Comparison of ENCODE assay signal across 8 cellular contexts in the genomic region with DNA sequence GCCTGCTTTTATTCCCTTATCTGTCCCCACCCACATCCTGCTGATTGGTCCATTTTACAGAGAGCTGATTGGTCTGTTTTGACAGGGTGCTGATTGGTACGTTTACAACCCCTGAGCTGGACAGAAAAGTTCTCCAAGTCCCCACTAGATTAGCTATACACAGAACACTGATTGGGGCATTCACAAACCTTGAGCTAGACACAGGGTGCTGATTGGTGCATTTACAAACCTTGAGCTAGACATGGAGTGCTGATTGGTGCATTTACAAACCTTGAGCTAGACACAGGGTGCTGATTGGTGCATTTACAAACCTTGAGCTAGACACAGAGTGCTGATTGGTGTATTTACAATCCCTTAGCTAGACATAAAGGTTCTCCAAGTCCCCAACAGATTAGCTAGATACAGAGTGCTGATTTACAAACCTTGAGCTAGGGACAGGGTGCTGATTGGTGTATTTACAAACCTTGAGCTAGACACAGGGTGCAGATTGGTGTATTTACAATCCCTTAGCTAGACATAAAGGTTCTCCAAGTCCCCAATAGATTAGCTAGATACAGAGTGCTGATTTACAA.
DNase-seq lines count a peak whose midpoint lies in the region; ATAC-seq, FAIRE-seq and TF ChIP-seq lines count a peak whose summit lies in the region.
"Not testable (repeated sequence)": the region's sequence is repeated elsewhere in the genome, so short reads cannot be mapped to it uniquely, and the experiment has no call there.

No MANE protein-coding gene starts in this region.

- peaks cover 16 to 38% (median 28%) of the 10 kb centered on the region in 4 donors for H3K4me1 Mint-ChIP-seq in CD4-positive, alpha-beta memory T cell
- H3K4me1 Mint-ChIP-seq in WTC11 = peaks cover 13% of the 10 kb centered on the region
- peaks cover 16% of the 10 kb centered on the region for H3K4me1 Mint-ChIP-seq in activated T-cell treated with anti-CD3 and anti-CD28 coated beads, Interleukin-2, amount 50 U/mL, for 72 hours (ENCODE audit: low read depth)
- H3K4me1 Mint-ChIP-seq in brain = peaks cover 22% of the 10 kb centered on the region
- H3K4me1 Mint-ChIP-seq in natural killer cell treated with Interleukin-12 subunit alpha and Interleukin-12 subunit beta and Interleukin-15 and Interleukin-18, amount 100 ng/mL, for 72 hours (ENCODE audit: low read depth in 2 of 2) = peaks cover 24 to 25% of the 10 kb centered on the region in 2 donors

- intact Hi-C loops in CD4-positive, alpha-beta memory T cell (cut with micrococcal nuclease); left ventricle myocardium inferior (cut with micrococcal nuclease): not testable (repeated sequence)

- CTCF ChIA-PET in CD4-positive, alpha-beta memory T cell (lab: Charles Lee; ENCODE audit: partially characterized antibody) = interaction anchor here (1.4 kb wide), 1 partner anchor 20 kb away, joined by 3 read pairs; no protein-coding TSS in a partner anchor
- CTCF ChIA-PET in WTC11 (lab: Charles Lee) = interaction anchor here (0.6 to 1.0 kb wide), 5 partner anchors 12 to 774 kb away, joined by 3 to 7 read pairs (median 3); no protein-coding TSS in a partner anchor

- H3K4me3 Mint-ChIP-seq in CD4-positive, alpha-beta memory T cell = peak overlapping the region; percentile 59 to 80 (median 70)
- H3K4me3 Mint-ChIP-seq in WTC11 (peak overlapping the region; percentile 31; the same call in 1 of the 2 replicates), brain (peak overlapping the region in 3 of 5 experiments; percentile 35 to 55 (median 48))
- H3K4me3 Mint-ChIP-seq in activated T-cell treated with anti-CD3 and anti-CD28 coated beads, Interleukin-2, amount 50 U/mL, for 72 hours = peak overlapping the region; percentile 70 to 75
- H3K4me3 Mint-ChIP-seq in natural killer cell treated with Interleukin-12 subunit alpha and Interleukin-12 subunit beta and Interleukin-15 and Interleukin-18, amount 100 ng/mL, for 72 hours = peak overlapping the region; percentile 54

- H3K4me1 ChIP-seq in CD4-positive, alpha-beta memory T cell (ENCODE audit: insufficient read depth, low read length) = peaks cover 20% of the 10 kb centered on the region
- H3K4me1 ChIP-seq in left ventricle myocardium inferior = peaks cover 35% of the 10 kb centered on the region

- not testable (repeated sequence) for H3K9me3 Mint-ChIP-seq in CD4-positive, alpha-beta memory T cell; WTC11; activated T-cell treated with anti-CD3 and anti-CD28 coated beads, Interleukin-2, amount 50 U/mL, for 72 hours; natural killer cell treated with Interleukin-12 subunit alpha and Interleukin-12 subunit beta and Interleukin-15 and Interleukin-18, amount 100 ng/mL, for 72 hours
- H3K9me3 Mint-ChIP-seq in brain = peaks cover 0 to 12% (median 7%) of the 10 kb centered on the region in 5 experiments

- not testable (repeated sequence) for H3K27ac ChIP-seq in CD4-positive, alpha-beta memory T cell (ENCODE audit: low read depth, low read length)
- H3K27ac ChIP-seq in left ventricle myocardium inferior (replicated peaks) = peak overlapping the region; percentile 41

- TF ChIP-seq CTCF in WTC11 (IDR thresholded peaks at IDR 0.05); brain (conservative IDR thresholded peaks at IDR 0.05); left ventricle myocardium inferior (IDR thresholded peaks at IDR 0.05; ENCODE audit: borderline replicate concordance): not testable (repeated sequence)

- not testable (repeated sequence) for ATAC-seq in WTC11; natural killer cell treated with Interleukin-12 subunit alpha and Interleukin-12 subunit beta and Interleukin-15 and Interleukin-18, amount 100 ng/mL, for 72 hours
- peak; percentile 34 to 50 for ATAC-seq in activated T-cell treated with anti-CD3 and anti-CD28 coated beads, Interleukin-2, amount 50 U/mL, for 72 hours (replicated peaks in 1 of 2)

- peaks cover 11% of the 10 kb centered on the region for H3K27me3 ChIP-seq in CD4-positive, alpha-beta memory T cell (ENCODE audit: insufficient read depth, low read length)
- peaks cover 79% of the 10 kb centered on the region for H3K27me3 ChIP-seq in left ventricle myocardium inferior (ENCODE audit: low read depth)

- peak; percentile 55 for FAIRE-seq in urothelium cell line (lab: Jason Lieb, UNC)

- not testable (repeated sequence) for H3K4me3 ChIP-seq in CD4-positive, alpha-beta memory T cell (ENCODE audit: low read length in 2 of 2); Jurkat, Clone E6-1 (ENCODE audit: low read length)
- peak overlapping the region; percentile 64 for H3K4me3 ChIP-seq in left ventricle myocardium inferior

- peak in 1 of 5 donors; percentile 14 for DNase-seq in CD4-positive, alpha-beta memory T cell
- peak; percentile 8 for DNase-seq in Jurkat, Clone E6-1 (ENCODE audit: low read depth, low spot score)
- not testable (repeated sequence) for DNase-seq in WTC11 (ENCODE audit: low spot score); activated T-cell treated with anti-CD3 and anti-CD28 coated beads, Interleukin-2, amount 50 U/mL, for 72 hours; left ventricle myocardium inferior; natural killer cell treated with Interleukin-12 subunit alpha and Interleukin-12 subunit beta and Interleukin-15 and Interleukin-18, amount 100 ng/mL, for 72 hours (ENCODE audit: low spot score); urothelium cell line (ENCODE audit: low spot score)

- H3K27ac Mint-ChIP-seq in CD4-positive, alpha-beta memory T cell; WTC11; activated T-cell treated with anti-CD3 and anti-CD28 coated beads, Interleukin-2, amount 50 U/mL, for 72 hours; brain; natural killer cell treated with Interleukin-12 subunit alpha and Interleukin-12 subunit beta and Interleukin-15 and Interleukin-18, amount 100 ng/mL, for 72 hours: not testable (repeated sequence)

- H3K36me3 ChIP-seq in CD4-positive, alpha-beta memory T cell (ENCODE audit: insufficient read depth, low read length); left ventricle myocardium inferior: not testable (repeated sequence)

- not testable (repeated sequence) for H3K36me3 Mint-ChIP-seq in CD4-positive, alpha-beta memory T cell; WTC11; activated T-cell treated with anti-CD3 and anti-CD28 coated beads, Interleukin-2, amount 50 U/mL, for 72 hours (ENCODE audit: insufficient read depth in 2 of 2); brain; natural killer cell treated with Interleukin-12 subunit alpha and Interleukin-12 subunit beta and Interleukin-15 and Interleukin-18, amount 100 ng/mL, for 72 hours

- peaks cover 11 to 17% of the 10 kb centered on the region in 2 donors for H3K27me3 Mint-ChIP-seq in CD4-positive, alpha-beta memory T cell
- H3K27me3 Mint-ChIP-seq in WTC11 (ENCODE audit: low read depth) = peaks cover 47% of the 10 kb centered on the region
- H3K27me3 Mint-ChIP-seq in activated T-cell treated with anti-CD3 and anti-CD28 coated beads, Interleukin-2, amount 50 U/mL, for 72 hours (ENCODE audit: low read depth) = peaks cover 28% of the 10 kb centered on the region
- H3K27me3 Mint-ChIP-seq in brain = peaks cover 74% of the 10 kb centered on the region
- H3K27me3 Mint-ChIP-seq in natural killer cell treated with Interleukin-12 subunit alpha and Interleukin-12 subunit beta and Interleukin-15 and Interleukin-18, amount 100 ng/mL, for 72 hours = peaks cover 10 to 11% of the 10 kb centered on the region in 2 donors

- POLR2A ChIA-PET in CD4-positive, alpha-beta memory T cell (lab: Charles Lee; ENCODE audit: partially characterized antibody) = interaction anchor here (1.8 kb wide), 1 partner anchor 12 kb away, joined by 10 read pairs; no protein-coding TSS in a partner anchor
- POLR2A ChIA-PET in WTC11 (lab: Charles Lee) = not testable (repeated sequence)

- not testable (repeated sequence) for H3K9me3 ChIP-seq in CD4-positive, alpha-beta memory T cell (ENCODE audit: control insufficient read depth in 1 of 2, low read length in 2 of 2); left ventricle myocardium inferior (replicated peaks)

TF ChIP-seq in WTC11, 78 proteins besides CTCF, POLR2A, EP300 and RAD21:
- peak; percentile 73 for TF ChIP-seq NFYB (CRISPR knock-in tag; conservative IDR thresholded peaks at IDR 0.05; ENCODE audit: low read depth)
